In genomic region chr10:103621778-103622115, GRCh38 we compare ENCODE assay signal across 21 cellular contexts.
DNase-seq lines count a peak whose midpoint lies in the region; ATAC-seq and TF ChIP-seq lines count a peak whose summit lies in the region.
"Had no signal": no experiment of that assay in that cellular context is flagged by ENCODE, and none has a peak within 500 bp of the region (broad histone marks: within the 10 kb centered on the region; RNA-seq: fewer than 3 reads in every experiment).

No MANE protein-coding gene starts in this region.

- H4K8ac ChIP-seq in mesenchymal stem cell (ENCODE audit: low read length), result no peak overlapping the region

- DNase-seq in CD8-positive, alpha-beta memory T cell, result no peak
- DNase-seq in ascending aorta (ENCODE audit: low spot score in 2 of 2), result no peak
- no peak for DNase-seq in mesenchymal stem cell
- DNase-seq in thoracic aorta (ENCODE audit: low spot score), result no peak
- DNase-seq in activated gamma-delta T cell (lab: John Stamatoyannopoulos, UW), result no peak
- DNase-seq in spleen, result no peak
- no peak for DNase-seq in H7
- DNase-seq: activated CD4-positive, alpha-beta T cell treated with anti-CD3 and anti-CD28 coated beads for 48 hours; activated effector memory CD4-positive, alpha-beta T cell treated with Interleukin-2 at 50 U/mL for 16 hours; CD4-positive, alpha-beta T cell; central memory CD4-positive, alpha-beta T cell; effector CD8-positive, alpha-beta T cell; natural killer cell; NCI-H1694 treated with DMSO at 0.1 percent for 48 hours; SHP77 treated with DMSO at 0.1 percent for 48 hours; stimulated activated CD4-positive, alpha-beta T cell treated with anti-CD3 and anti-CD28 coated beads, Interleukin-4, amount 100 ng/mL, for 24 hours had no signal

- no peak overlapping the region for H2AFZ ChIP-seq in mesenchymal stem cell (ENCODE audit: low read depth, low read length)
- H2AFZ ChIP-seq: parathyroid adenoma had no signal

- H3K4me2 ChIP-seq in mesenchymal stem cell (ENCODE audit: low read length, poor library complexity, severe bottlenecking), result no peak overlapping the region

- H3K4me3 ChIP-seq in CD8-positive, alpha-beta memory T cell (ENCODE audit: low read length), result no peak overlapping the region
- H3K4me3 ChIP-seq in ascending aorta, result no peak overlapping the region
- no peak overlapping the region for H3K4me3 ChIP-seq in mesenchymal stem cell (ENCODE audit: insufficient read depth in 1 of 2, low read depth in 1 of 2, low read length in 2 of 2)
- no peak overlapping the region for H3K4me3 ChIP-seq in thoracic aorta
- H3K4me3 ChIP-seq in spleen, result no peak overlapping the region
- H3K4me3 ChIP-seq in H7 (ENCODE audit: insufficient read depth, low read depth, low read length), result no peak overlapping the region
- H3K4me3 ChIP-seq: HAP-1, K562 had no signal

- H3K27me3 ChIP-seq in CD8-positive, alpha-beta memory T cell (ENCODE audit: insufficient read depth, low read length, poor library complexity, severe bottlenecking), result no peaks in the 10 kb centered on the region
- H3K27me3 ChIP-seq in ascending aorta, result no peaks in the 10 kb centered on the region
- H3K27me3 ChIP-seq in mesenchymal stem cell (ENCODE audit: control insufficient read depth in 1 of 2, insufficient read depth in 1 of 2, low read length in 2 of 2), result no peaks in the 10 kb centered on the region
- H3K27me3 ChIP-seq in thoracic aorta (replicated peaks; ENCODE audit: insufficient read depth), result no peaks in the 10 kb centered on the region
- no peaks in the 10 kb centered on the region for H3K27me3 ChIP-seq in spleen (replicated peaks in 1 of 7)
- no peaks in the 10 kb centered on the region for H3K27me3 ChIP-seq in H7 (ENCODE audit: control insufficient read depth, insufficient read depth, low read length)

- H3K23ac ChIP-seq in mesenchymal stem cell (ENCODE audit: low read length in 2 of 2), result no peak overlapping the region

- no peak for TF ChIP-seq CTCF in ascending aorta (IDR thresholded peaks at IDR 0.05)
- no peak for TF ChIP-seq CTCF in thoracic aorta (IDR thresholded peaks at IDR 0.05)
- TF ChIP-seq CTCF in spleen (IDR thresholded peaks at IDR 0.05 in 8 of 11, conservative IDR thresholded peaks at IDR 0.05 in 3 of 11), result no peak

- H3K18ac ChIP-seq in mesenchymal stem cell (ENCODE audit: low read depth in 1 of 2, low read length in 2 of 2), result no peak overlapping the region

- H3K4ac ChIP-seq in mesenchymal stem cell (ENCODE audit: low read depth in 1 of 2, low read length in 2 of 2), result no peak overlapping the region

- POLR2A ChIA-PET in CD8-positive, alpha-beta memory T cell (lab: Charles Lee), result interaction anchor here (0.5 kb wide), 1 partner anchor 969 kb away, joined by 5 read pairs; no protein-coding TSS in a partner anchor

- no peak for ATAC-seq in thoracic aorta (ENCODE audit: insufficient number of reproducible peaks, low FRiP score, low read depth)
- ATAC-seq: esophagus mucosa, K562, natural killer cell had no signal

- no peaks in the 10 kb centered on the region for H3K79me1 ChIP-seq in mesenchymal stem cell (replicated peaks; ENCODE audit: low read length, poor library complexity, severe bottlenecking)

- no peak overlapping the region for H2BK120ac ChIP-seq in mesenchymal stem cell (ENCODE audit: low read depth, low read length)

- TF ChIP-seq POLR2A in spleen (IDR thresholded peaks at IDR 0.05), result no peak

- no peak overlapping the region for H3K27ac Mint-ChIP-seq in CD8-positive, alpha-beta memory T cell
- H3K27ac Mint-ChIP-seq: CD4-positive, alpha-beta T cell; natural killer cell; stimulated activated naive CD8-positive, alpha-beta T cell treated with anti-CD3 and anti-CD28 coated beads, Interleukin-15, Interleukin-2, amounts not matched to agents 100 ng/mL and 50 ng/mL, for 24 hours had no signal

- H2BK12ac ChIP-seq in mesenchymal stem cell (ENCODE audit: low read length in 2 of 2), result no peak overlapping the region

- H3K4me1 ChIP-seq in CD8-positive, alpha-beta memory T cell (ENCODE audit: insufficient read depth, low read length), result no peaks in the 10 kb centered on the region
- H3K4me1 ChIP-seq in ascending aorta, result peaks cover 34 to 66% of the 10 kb centered on the region in 2 donors
- no peaks in the 10 kb centered on the region for H3K4me1 ChIP-seq in mesenchymal stem cell (ENCODE audit: control insufficient read depth, insufficient read depth, low read depth, low read length)
- peaks cover 43 to 75% of the 10 kb centered on the region in 2 donors for H3K4me1 ChIP-seq in thoracic aorta (ENCODE audit: control insufficient read depth in 1 of 2, low read depth in 2 of 2)
- H3K4me1 ChIP-seq in spleen, result peaks cover 0 to 39% (median 17%) of the 10 kb centered on the region in 6 donors
- H3K4me1 ChIP-seq: HAP-1 had no signal

- H3K36me3 Mint-ChIP-seq in CD8-positive, alpha-beta memory T cell, result peaks cover 0 to 38% (median 4%) of the 10 kb centered on the region in 3 donors
- H3K36me3 Mint-ChIP-seq: natural killer cell had no signal

- WGBS in mesenchymal stem cell, result 97% methylated on average over 3 of the region's 3 CpGs
- 91 to 96% (median 93%) methylated on average over 3 of the region's 3 CpGs for WGBS in spleen, 5 donors

- peak overlapping the region; percentile 16 for H3K27ac ChIP-seq in CD8-positive, alpha-beta memory T cell (ENCODE audit: low read depth, low read length)
- H3K27ac ChIP-seq in ascending aorta (peak overlapping the region; percentile 80), mesenchymal stem cell (ENCODE audit: low read length, poor library complexity, severe bottlenecking) (no peak overlapping the region), thoracic aorta (peak overlapping the region; percentile 71 to 78), spleen (peak overlapping the region in 3 of 8 donors; percentile 14 to 35 (median 28))
- H3K27ac ChIP-seq: parathyroid adenoma had no signal

- H3K4me3 Mint-ChIP-seq in CD8-positive, alpha-beta memory T cell, result no peak overlapping the region
- H3K4me3 Mint-ChIP-seq: CD4-positive, alpha-beta T cell; natural killer cell; stimulated activated naive CD8-positive, alpha-beta T cell treated with anti-CD3 and anti-CD28 coated beads, Interleukin-15, Interleukin-2, amounts not matched to agents 100 ng/mL and 50 ng/mL, for 24 hours had no signal

- H3K4me1 Mint-ChIP-seq in CD8-positive, alpha-beta memory T cell, result no peaks in the 10 kb centered on the region
- H3K4me1 Mint-ChIP-seq: natural killer cell had no signal

- H2BK5ac ChIP-seq in mesenchymal stem cell (ENCODE audit: low read depth, low read length, poor library complexity, severe bottlenecking), result no peak overlapping the region

- no peak overlapping the region for H2BK15ac ChIP-seq in mesenchymal stem cell (ENCODE audit: low read depth, poor library complexity, severe bottlenecking)

- H4K91ac ChIP-seq in mesenchymal stem cell (ENCODE audit: low read length), result no peak overlapping the region

- no peaks in the 10 kb centered on the region for H3K9me3 ChIP-seq in CD8-positive, alpha-beta memory T cell (ENCODE audit: low read length)
- H3K9me3 ChIP-seq in ascending aorta (no peaks in the 10 kb centered on the region), mesenchymal stem cell (ENCODE audit: control insufficient read depth, low read length) (no peaks in the 10 kb centered on the region), thoracic aorta (no peaks in the 10 kb centered on the region), spleen (no peaks in the 10 kb centered on the region)
- H3K9me3 ChIP-seq: HAP-1 had no signal

- H2AK5ac ChIP-seq in mesenchymal stem cell (ENCODE audit: low read length, severe bottlenecking), result no peak overlapping the region

- CTCF ChIA-PET in CD8-positive, alpha-beta memory T cell (lab: Charles Lee), result no interaction called here

- H3K9ac ChIP-seq in mesenchymal stem cell (ENCODE audit: low read length), result peak overlapping the region; percentile 68
- H3K9ac ChIP-seq: parathyroid adenoma had no signal

- intact Hi-C loops in ascending aorta (cut with DNase I) (loop anchor here (2.0 kb wide), 1 partner anchor 15 kb away; no protein-coding TSS in a partner anchor), spleen (cut with DNase I; ENCODE audit: low total_unique reads) (no loop called here)

- H3K36me3 ChIP-seq in CD8-positive, alpha-beta memory T cell (ENCODE audit: insufficient read depth, low read length), result no peaks in the 10 kb centered on the region
- peaks cover 9 to 22% of the 10 kb centered on the region in 2 donors for H3K36me3 ChIP-seq in ascending aorta
- peaks cover 60 to 81% of the 10 kb centered on the region in 2 experiments for H3K36me3 ChIP-seq in mesenchymal stem cell (ENCODE audit: control insufficient read depth in 1 of 2, insufficient read depth in 2 of 2, low read depth in 1 of 2, low read length in 2 of 2)
- peaks cover 14% of the 10 kb centered on the region for H3K36me3 ChIP-seq in thoracic aorta
- H3K36me3 ChIP-seq in spleen, result peaks cover 0 to 98% (median 44%) of the 10 kb centered on the region in 6 donors
- H3K36me3 ChIP-seq in H7 (replicated peaks; ENCODE audit: control insufficient read depth, insufficient read depth, low read length), result no peaks in the 10 kb centered on the region; the same call in 1 of the 2 replicates
- H3K36me3 ChIP-seq: HAP-1 had no signal

- H3K9me3 Mint-ChIP-seq in CD8-positive, alpha-beta memory T cell, result no peaks in the 10 kb centered on the region
- H3K9me3 Mint-ChIP-seq: CD4-positive, alpha-beta T cell; natural killer cell; stimulated activated naive CD8-positive, alpha-beta T cell treated with anti-CD3 and anti-CD28 coated beads, Interleukin-15, Interleukin-2, amounts not matched to agents 100 ng/mL and 50 ng/mL, for 24 hours had no signal

- peaks cover 0 to 5% of the 10 kb centered on the region in 2 donors for H3K27me3 Mint-ChIP-seq in CD8-positive, alpha-beta memory T cell
- H3K27me3 Mint-ChIP-seq: CD4-positive, alpha-beta T cell; stimulated activated naive CD8-positive, alpha-beta T cell treated with anti-CD3 and anti-CD28 coated beads, Interleukin-15, Interleukin-2, amounts not matched to agents 100 ng/mL and 50 ng/mL, for 24 hours had no signal

- H3K14ac ChIP-seq in mesenchymal stem cell (ENCODE audit: low read length in 2 of 2), result no peak overlapping the region
